27 cellular contexts compared by ENCODE assay signal in the genomic region with DNA sequence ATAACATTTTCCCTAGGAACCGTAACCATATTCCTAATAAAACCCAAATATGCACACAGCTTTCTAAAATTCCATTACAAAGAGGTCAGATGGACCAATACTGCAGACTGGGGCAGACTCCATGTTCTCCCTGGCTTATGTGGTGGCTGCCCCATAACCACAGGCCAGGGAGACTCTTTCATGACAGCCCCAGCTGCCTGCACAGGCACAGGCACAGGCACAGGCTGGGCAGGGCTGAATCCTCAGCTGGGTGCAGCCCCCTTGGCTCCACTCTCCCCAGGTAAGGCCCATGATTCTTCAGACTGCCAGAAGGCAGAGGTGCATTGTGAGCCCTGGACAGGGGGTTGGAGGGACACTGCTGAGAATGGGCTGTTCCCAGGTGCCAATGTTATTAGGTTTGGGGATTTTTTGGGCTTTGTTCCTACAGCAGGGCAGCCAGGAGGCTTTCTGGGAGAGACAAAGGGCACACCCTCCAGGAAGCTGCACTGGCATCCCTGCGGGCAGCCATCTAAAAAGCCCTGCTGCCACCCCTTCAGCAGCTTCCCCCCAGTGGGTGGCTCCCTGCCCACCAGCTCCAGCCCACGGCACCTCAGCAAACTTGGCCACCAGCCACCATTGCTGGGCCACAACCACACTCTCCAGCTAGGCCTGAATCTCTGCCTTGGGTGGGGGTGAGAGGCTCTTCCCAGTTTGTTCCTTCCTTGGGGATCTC. TPM values are rescaled to one million over a fixed set of nuclear protein-coding genes. Genes with fewer than 3 reads are reported as not detected.
A peak's percentile ranks its signal among the peaks of the same experiment; 100 is the strongest.
DNase-seq lines count a peak whose midpoint lies in the region; ATAC-seq, FAIRE-seq and TF ChIP-seq lines count a peak whose summit lies in the region.
"Had no signal": no experiment of that assay in that cellular context is flagged by ENCODE, and none has a peak within 500 bp of the region (broad histone marks: within the 10 kb centered on the region; RNA-seq: fewer than 3 reads in every experiment).

No MANE protein-coding gene starts in this region.

- no peak for TF ChIP-seq CTCF in GM13977 (IDR thresholded peaks at IDR 0.05; ENCODE audit: extremely low read depth, insufficient read depth, missing control alignments)

- no peak for FAIRE-seq in frontal cortex (lab: Jason Lieb, UNC)
- FAIRE-seq: A204.1 had no signal

- WGBS in aorta, 2 donors: 77 to 81% methylated on average over 3 of the region's 3 CpGs

- H3K9me3 Mint-ChIP-seq in activated naive CD8-positive, alpha-beta T cell treated with anti-CD3 and anti-CD28 coated beads, Interleukin-2, amount 50 U/mL, for 24 hours: no peaks in the 10 kb centered on the region
- no peaks in the 10 kb centered on the region for H3K9me3 Mint-ChIP-seq in activated naive CD8-positive, alpha-beta T cell treated with anti-CD3 and anti-CD28 coated beads for 36 hours
- H3K9me3 Mint-ChIP-seq: activated CD4-positive, alpha-beta T cell treated with anti-CD3 and anti-CD28 coated beads, Interleukin-2, amount 10 ng/mL, durations not matched to agents 24 days and 14 days; activated T-cell treated with anti-CD3 and anti-CD28 coated beads, Interleukin-2, amount 50 U/mL, for 24 hours; CD8-positive, alpha-beta T cell; T-helper 2 cell treated with Interferon-gamma antibody and Interleukin-4, amounts not matched to agents 5 μg/mL and 100 μg/mL, for 36 hours had no signal

- no peaks in the 10 kb centered on the region for H3K36me3 ChIP-seq in SJCRH30
- H3K36me3 ChIP-seq in aorta (ENCODE audit: control insufficient read depth in 1 of 2, insufficient read depth in 2 of 2, low read length in 1 of 2): no peaks in the 10 kb centered on the region
- H3K36me3 ChIP-seq: prostate gland, sigmoid colon, thoracic aorta, vagina had no signal

- peaks cover 5% of the 10 kb centered on the region for H3K36me3 Mint-ChIP-seq in activated naive CD8-positive, alpha-beta T cell treated with anti-CD3 and anti-CD28 coated beads, Interleukin-2, amount 50 U/mL, for 24 hours (ENCODE audit: low read depth)
- H3K36me3 Mint-ChIP-seq in activated naive CD8-positive, alpha-beta T cell treated with anti-CD3 and anti-CD28 coated beads for 36 hours: peaks cover 7% of the 10 kb centered on the region

- no peaks in the 10 kb centered on the region for H3K27me3 Mint-ChIP-seq in activated naive CD8-positive, alpha-beta T cell treated with anti-CD3 and anti-CD28 coated beads, Interleukin-2, amount 50 U/mL, for 24 hours
- H3K27me3 Mint-ChIP-seq in activated naive CD8-positive, alpha-beta T cell treated with anti-CD3 and anti-CD28 coated beads for 36 hours: no peaks in the 10 kb centered on the region
- H3K27me3 Mint-ChIP-seq: activated CD4-positive, alpha-beta T cell treated with anti-CD3 and anti-CD28 coated beads, Interleukin-2, amount 10 ng/mL, durations not matched to agents 24 days and 14 days; activated T-cell treated with anti-CD3 and anti-CD28 coated beads, Interleukin-2, amount 50 U/mL, for 24 hours; B cell had no signal

- DNase-seq in activated naive CD8-positive, alpha-beta T cell treated with anti-CD3 and anti-CD28 coated beads, Interleukin-2, amount 50 U/mL, for 24 hours: no peak
- DNase-seq in activated naive CD8-positive, alpha-beta T cell treated with anti-CD3 and anti-CD28 coated beads for 36 hours: no peak
- DNase-seq in SJCRH30 (peak; percentile 62 to 72), myocyte (ENCODE audit: low read depth) (peak; percentile 90), aorta (no peak), frontal cortex (ENCODE audit: low spot score in 2 of 2) (no peak), GM13977 (ENCODE audit: low spot score) (no peak)
- DNase-seq: activated CD4-positive, alpha-beta T cell treated with anti-CD3 and anti-CD28 coated beads, Interleukin-2, amount 10 ng/mL, durations not matched to agents 24 days and 14 days; activated gamma-delta T cell treated with Interleukin-2 at 50 U/mL for 16 hours; activated T-cell treated with anti-CD3 and anti-CD28 coated beads, Interleukin-2, amount 50 U/mL, for 24 hours; body of pancreas; CD8-positive, alpha-beta T cell; cerebellar nuclear complex; left colon; NCI-H1105 treated with DMSO at 0.1 percent for 48 hours; NCI-H1930; NCI-H226; NCI-H748 treated with DMSO at 0.1 percent for 48 hours; sigmoid colon; stimulated activated naive CD4-positive, alpha-beta T cell treated with Interleukin-2 at 50 U/mL for 16 hours had no signal

- H3K27me3 ChIP-seq in SJCRH30 (no peaks in the 10 kb centered on the region), aorta (ENCODE audit: control insufficient read depth in 1 of 2, insufficient read depth in 2 of 2, low read length in 1 of 2) (no peaks in the 10 kb centered on the region)
- H3K27me3 ChIP-seq: body of pancreas, sigmoid colon, vagina had no signal

- H3K4me1 Mint-ChIP-seq in activated naive CD8-positive, alpha-beta T cell treated with anti-CD3 and anti-CD28 coated beads, Interleukin-2, amount 50 U/mL, for 24 hours: peaks cover 17% of the 10 kb centered on the region
- peaks cover 12% of the 10 kb centered on the region for H3K4me1 Mint-ChIP-seq in activated naive CD8-positive, alpha-beta T cell treated with anti-CD3 and anti-CD28 coated beads for 36 hours
- H3K4me1 Mint-ChIP-seq: B cell had no signal

- ATAC-seq in activated naive CD8-positive, alpha-beta T cell treated with anti-CD3 and anti-CD28 coated beads, Interleukin-2, amount 50 U/mL, for 24 hours: peak; percentile 24
- ATAC-seq in aorta (ENCODE audit: low FRiP score): peak; percentile 37
- no peak for ATAC-seq in activated CD4-positive, CD25-positive, alpha-beta regulatory T cell treated with anti-CD3 and anti-CD28 coated beads, Interleukin-2, amount 50 U/mL, for 24 hours
- ATAC-seq: body of pancreas; CD8-positive, alpha-beta T cell; left colon had no signal

- H3K4me3 ChIP-seq in SJCRH30 (no peak overlapping the region), aorta (ENCODE audit: low read length in 2 of 2) (no peak overlapping the region)
- H3K4me3 ChIP-seq: body of pancreas, prostate gland, sigmoid colon, thoracic aorta, vagina had no signal

- H3K4me3 Mint-ChIP-seq in activated naive CD8-positive, alpha-beta T cell treated with anti-CD3 and anti-CD28 coated beads, Interleukin-2, amount 50 U/mL, for 24 hours: no peak overlapping the region
- H3K4me3 Mint-ChIP-seq in activated naive CD8-positive, alpha-beta T cell treated with anti-CD3 and anti-CD28 coated beads for 36 hours: no peak overlapping the region
- H3K4me3 Mint-ChIP-seq: activated CD4-positive, alpha-beta T cell treated with anti-CD3 and anti-CD28 coated beads, Interleukin-2, amount 10 ng/mL, durations not matched to agents 24 days and 14 days; activated T-cell treated with anti-CD3 and anti-CD28 coated beads, Interleukin-2, amount 50 U/mL, for 24 hours; B cell; CD8-positive, alpha-beta T cell; T-helper 2 cell treated with Interferon-gamma antibody and Interleukin-4, amounts not matched to agents 5 μg/mL and 100 μg/mL, for 36 hours had no signal

- H3K4me1 ChIP-seq in SJCRH30 (peaks cover 43% of the 10 kb centered on the region), aorta (ENCODE audit: control insufficient read depth in 1 of 2, insufficient read depth in 2 of 2, low read length in 2 of 2) (no peaks in the 10 kb centered on the region)
- H3K4me1 ChIP-seq: body of pancreas, prostate gland had no signal

- in situ Hi-C loops in GM13977 (cut with MboI; ENCODE audit: low pct_unique_long_range_greater_than_20kb, low sequenced_read_pairs, unreplicated experiment): no loop called here

- H3K27ac Mint-ChIP-seq in activated naive CD8-positive, alpha-beta T cell treated with anti-CD3 and anti-CD28 coated beads, Interleukin-2, amount 50 U/mL, for 24 hours: no peak overlapping the region
- H3K27ac Mint-ChIP-seq in activated naive CD8-positive, alpha-beta T cell treated with anti-CD3 and anti-CD28 coated beads for 36 hours: no peak overlapping the region
- H3K27ac Mint-ChIP-seq: activated CD4-positive, alpha-beta T cell treated with anti-CD3 and anti-CD28 coated beads, Interleukin-2, amount 10 ng/mL, durations not matched to agents 24 days and 14 days; activated T-cell treated with anti-CD3 and anti-CD28 coated beads, Interleukin-2, amount 50 U/mL, for 24 hours; B cell; CD8-positive, alpha-beta T cell; T-helper 2 cell treated with Interferon-gamma antibody and Interleukin-4, amounts not matched to agents 5 μg/mL and 100 μg/mL, for 36 hours had no signal

- intact Hi-C loops in aorta (cut with DNase I): no loop called here

- no peaks in the 10 kb centered on the region for H3K9me3 ChIP-seq in SJCRH30 (replicated peaks)
- no peaks in the 10 kb centered on the region for H3K9me3 ChIP-seq in aorta (ENCODE audit: control insufficient read depth, low read length)
- H3K9me3 ChIP-seq: body of pancreas, prostate gland, sigmoid colon, thoracic aorta, vagina had no signal

- H3K27ac ChIP-seq in SJCRH30 (peak overlapping the region; percentile 87), aorta (ENCODE audit: low read depth in 1 of 2, low read length in 2 of 2) (no peak overlapping the region)
- H3K27ac ChIP-seq: body of pancreas, prostate gland, sigmoid colon, thoracic aorta, vagina had no signal

RNA-seq across cellular contexts. Expression of a gene that starts 20.0 kb away (rescaled TPM):
- 10 to 100 TPM; 31.9 to 33.5 TPM for total RNA-seq in activated naive CD8-positive, alpha-beta T cell treated with anti-CD3 and anti-CD28 coated beads for 36 hours
- 53.7 and 60.5 TPM in 2 replicates for total RNA-seq in SJCRH30 (2014; rRNA removed; shearing (Covaris generic))
- 89.1 and 138 TPM in 2 replicates for total RNA-seq in myocyte
- polyA plus RNA-seq in myocyte (2012): 44.4 TPM
- total RNA-seq in aorta: 100 to 1,000 TPM in 1 of 2 donors, 10 to 100 TPM in 1; 70.7 to 107 TPM
- polyA plus RNA-seq in aorta: 10 to 100 TPM in 1 of 2 donors, 1 to 10 TPM in 1; 9.1 to 17.0 TPM
- total RNA-seq in frontal cortex: 162 TPM

Comparison
In these comparisons a context has a peak if more than half of its experiments do, and no peak if none do; other contexts are left out.
1. ATAC-seq: peak in activated naive CD8-positive, alpha-beta T cell treated with anti-CD3 and anti-CD28 coated beads, Interleukin-2, amount 50 U/mL, for 24 hours (single experiment) and aorta (single experiment); none in activated CD4-positive, CD25-positive, alpha-beta regulatory T cell treated with anti-CD3 and anti-CD28 coated beads, Interleukin-2, amount 50 U/mL, for 24 hours (0 of 2).
2. DNase-seq: peak in SJCRH30 (2 of 2) and myocyte (single experiment); none in activated naive CD8-positive, alpha-beta T cell treated with anti-CD3 and anti-CD28 coated beads, Interleukin-2, amount 50 U/mL, for 24 hours (single experiment), activated naive CD8-positive, alpha-beta T cell treated with anti-CD3 and anti-CD28 coated beads for 36 hours (single experiment), aorta (0 of 2), frontal cortex (0 of 2) and GM13977 (single experiment).